Comparison of ENCODE assay signal across 1 cellular context in genomic region chr16:30429678-30430427, GRCh38.
A peak's percentile ranks its signal among the peaks of the same experiment; 100 is the strongest.
TF ChIP-seq lines count a peak whose summit lies in the region.

Gene DCTPP1, minus strand, starts transcription at chr16:30430030. Its CDS starts 50 bp downstream, at chr16:30429980.

TF ChIP-seq in H1, 55 proteins besides CTCF, POLR2A, EP300 and RAD21 (continued from another document):
- TF ChIP-seq CHD7 (IDR thresholded peaks at IDR 0.05; ENCODE audit: insufficient replicate concordance, low read length) (no peak), EGR1 (IDR thresholded peaks at IDR 0.05; ENCODE audit: borderline replicate concordance, low read depth, low read length) (no peak), RBBP5 (IDR thresholded peaks at IDR 0.05; ENCODE audit: borderline replicate concordance, low read depth, low read length) (peak; percentile 17; the same call in 1 of the 2 replicates), KDM5A (IDR thresholded peaks at IDR 0.05; ENCODE audit: low read length) (no peak), KDM1A (IDR thresholded peaks at IDR 0.05; ENCODE audit: borderline replicate concordance, low read length) (peak; percentile 87; the same call in 1 of the 2 replicates), KDM4A (IDR thresholded peaks at IDR 0.05; ENCODE audit: low read depth, low read length, severe bottlenecking) (peak; percentile 94), SIN3A (conservative IDR thresholded peaks at IDR 0.05 in 1 of 2, IDR thresholded peaks at IDR 0.05 in 1 of 2; ENCODE audit: low read depth in 1 of 2, low read length in 2 of 2) (peak in 1 of 2 experiments; percentile 26; a peak in 1 of 4 replicates), TEAD4 (IDR thresholded peaks at IDR 0.05; ENCODE audit: low read depth, low read length) (peak; percentile 72), CBX5 (IDR thresholded peaks at IDR 0.05; ENCODE audit: low read depth, low read length) (no peak), SP4 (IDR thresholded peaks at IDR 0.05; ENCODE audit: low read length) (no peak; the same call in 1 of the 2 replicates), ZNF274 (IDR thresholded peaks at IDR 0.05; ENCODE audit: borderline replicate concordance, extremely low read depth, low read length) (no peak), SUZ12 (IDR thresholded peaks at IDR 0.05; ENCODE audit: low read length) (no peak), JUND (IDR thresholded peaks at IDR 0.05; ENCODE audit: low read length) (peak; percentile 32; the same call in 1 of the 2 replicates), NRF1 (IDR thresholded peaks at IDR 0.05; ENCODE audit: low read depth, low read length) (peak; percentile 39), SIX5 (IDR thresholded peaks at IDR 0.05; ENCODE audit: low read depth, low read length) (no peak), USF2 (IDR thresholded peaks at IDR 0.05; ENCODE audit: low read length) (no peak), SAP30 (IDR thresholded peaks at IDR 0.05; ENCODE audit: insufficient read depth, insufficient replicate concordance, low read length) (no peak), SP2 (IDR thresholded peaks at IDR 0.05; ENCODE audit: low read length) (peak; percentile 38; the same call in 1 of the 2 replicates), CBX8 (IDR thresholded peaks at IDR 0.05; ENCODE audit: borderline replicate concordance, low read depth, low read length) (no peak), HDAC2 (IDR thresholded peaks at IDR 0.05; ENCODE audit: borderline replicate concordance in 1 of 2, low read depth in 2 of 2, low read length in 2 of 2) (peak in 1 of 2 experiments; percentile 49; a peak in 2 of 4 replicates), JUN (IDR thresholded peaks at IDR 0.05; ENCODE audit: low read depth, low read length) (no peak), BCL11A (IDR thresholded peaks at IDR 0.05; ENCODE audit: low read depth in 2 of 2, low read length in 2 of 2) (no peak), SIRT6 (IDR thresholded peaks at IDR 0.05; ENCODE audit: low read length) (no peak), TAF1 (IDR thresholded peaks at IDR 0.05; ENCODE audit: low read depth, low read length) (peak; percentile 76), TBP (IDR thresholded peaks at IDR 0.05; ENCODE audit: low read depth, low read length) (peak; percentile 65), SRF (IDR thresholded peaks at IDR 0.05; ENCODE audit: low read depth, low read length) (no peak), HDAC6 (IDR thresholded peaks at IDR 0.05; ENCODE audit: low read depth, low read length) (no peak), TAF7 (optimal IDR thresholded peaks at IDR 0.05; ENCODE audit: borderline replicate concordance, low read depth, low read length) (no peak), ASH2L (IDR thresholded peaks at IDR 0.05; ENCODE audit: low read length) (no peak), MAFK (IDR thresholded peaks at IDR 0.05; ENCODE audit: low read depth, low read length) (no peak), PHF8 (conservative IDR thresholded peaks at IDR 0.05; ENCODE audit: low read depth, low read length) (peak; percentile 70; the same call in 1 of the 2 replicates), BACH1 (IDR thresholded peaks at IDR 0.05; ENCODE audit: low read length) (peak; percentile 86), BRCA1 (IDR thresholded peaks at IDR 0.05; ENCODE audit: low read depth, low read length) (no peak), CHD1 (IDR thresholded peaks at IDR 0.05; ENCODE audit: low read depth, low read length) (no peak), RFX5 (IDR thresholded peaks at IDR 0.05; ENCODE audit: borderline replicate concordance, low read depth, low read length) (no peak), ATF3 (IDR thresholded peaks at IDR 0.05; ENCODE audit: insufficient read depth, low read depth, low read length) (peak; percentile 20; the same call in 1 of the 2 replicates), YY1 (IDR thresholded peaks at IDR 0.05; ENCODE audit: low read depth, low read length) (peak; percentile 46; the same call in 1 of the 2 replicates), RNF2 (IDR thresholded peaks at IDR 0.05; ENCODE audit: borderline replicate concordance, low read depth, low read length, missing control alignments, poor library complexity, severe bottlenecking) (no peak), POLR2AphosphoS5 (IDR thresholded peaks at IDR 0.05; ENCODE audit: low read depth, low read length) (no peak), CTBP2 (IDR thresholded peaks at IDR 0.05; ENCODE audit: borderline replicate concordance, insufficient read depth, insufficient read length, low read length) (no peak), GTF2F1 (IDR thresholded peaks at IDR 0.05; ENCODE audit: borderline replicate concordance, low read depth, low read length) (peak; percentile 50; the same call in 1 of the 2 replicates), MAX (IDR thresholded peaks at IDR 0.05) (peak; percentile 92), CHD2 (IDR thresholded peaks at IDR 0.05; ENCODE audit: low read length) (peak; percentile 64), CEBPB (IDR thresholded peaks at IDR 0.05; ENCODE audit: low read depth, low read length) (peak; percentile 82; the same call in 1 of the 2 replicates), ATF2 (IDR thresholded peaks at IDR 0.05; ENCODE audit: low read length) (peak; percentile 50; the same call in 1 of the 2 replicates)
